In genomic region chr19:7871530-7872305, GRCh38 we compare ENCODE assay signal across 8 cellular contexts. TPM values are rescaled to one million over a fixed set of nuclear protein-coding genes. Genes with fewer than 3 reads are reported as not detected.
A peak's percentile ranks its signal among the peaks of the same experiment; 100 is the strongest.
DNase-seq lines count a peak whose midpoint lies in the region; ATAC-seq and TF ChIP-seq lines count a peak whose summit lies in the region.

No MANE protein-coding gene starts in this region.

- H3K27me3 Mint-ChIP-seq in CD14-positive monocyte (ENCODE audit: low read depth in 3 of 3), result peaks cover 66 to 81% (median 73%) of the 10 kb centered on the region in 3 donors
- H3K27me3 Mint-ChIP-seq in activated T-helper 17 cell treated with anti-CD3 and anti-CD28 coated beads, Interleukin-2, amount 50 U/mL, for 72 hours, result peaks cover 14% of the 10 kb centered on the region
- H3K27me3 Mint-ChIP-seq in nephron progenitor cell (ENCODE audit: low read depth, poor library complexity), result peaks cover 63% of the 10 kb centered on the region

- peaks cover 0 to 8% of the 10 kb centered on the region in 2 donors for H3K36me3 Mint-ChIP-seq in CD14-positive monocyte
- no peaks in the 10 kb centered on the region for H3K36me3 Mint-ChIP-seq in activated T-helper 17 cell treated with anti-CD3 and anti-CD28 coated beads, Interleukin-2, amount 50 U/mL, for 72 hours (ENCODE audit: low read depth)
- no peaks in the 10 kb centered on the region for H3K36me3 Mint-ChIP-seq in nephron progenitor cell (ENCODE audit: low read depth)

- H3K27ac ChIP-seq in RWPE2 (ENCODE audit: poor library complexity, severe bottlenecking), result peak overlapping the region; percentile 58

- peak overlapping the region; percentile 16 for H3K4me3 ChIP-seq in RWPE2 (ENCODE audit: severe bottlenecking)
- H3K4me3 ChIP-seq in fibroblast of mammary gland (ENCODE audit: control insufficient read depth, low read depth, low read length), result peak overlapping the region; percentile 36

- H3K9me3 ChIP-seq in RWPE2 (ENCODE audit: severe bottlenecking), result no peaks in the 10 kb centered on the region

- no peaks in the 10 kb centered on the region for H3K36me3 ChIP-seq in RWPE2 (ENCODE audit: low read depth)

- H3K27me3 ChIP-seq in RWPE2 (ENCODE audit: insufficient read depth, poor library complexity, severe bottlenecking), result peaks cover 6% of the 10 kb centered on the region

- H3K4me1 Mint-ChIP-seq in CD14-positive monocyte (peaks cover 28% of the 10 kb centered on the region), nephron progenitor cell (peaks cover 22% of the 10 kb centered on the region)
- H3K4me1 Mint-ChIP-seq in activated T-helper 17 cell treated with anti-CD3 and anti-CD28 coated beads, Interleukin-2, amount 50 U/mL, for 72 hours, result peaks cover 10% of the 10 kb centered on the region

- H3K9me3 Mint-ChIP-seq in CD14-positive monocyte (peaks cover 3 to 44% (median 13%) of the 10 kb centered on the region in 7 donors), nephron progenitor cell (no peaks in the 10 kb centered on the region)
- no peaks in the 10 kb centered on the region for H3K9me3 Mint-ChIP-seq in activated T-helper 17 cell treated with anti-CD3 and anti-CD28 coated beads, Interleukin-2, amount 50 U/mL, for 72 hours

- peak overlapping the region in 6 of 7 donors; percentile 26 to 85 (median 68) for H3K27ac Mint-ChIP-seq in CD14-positive monocyte
- no peak overlapping the region for H3K27ac Mint-ChIP-seq in activated T-helper 17 cell treated with anti-CD3 and anti-CD28 coated beads, Interleukin-2, amount 50 U/mL, for 72 hours
- H3K27ac Mint-ChIP-seq in nephron progenitor cell, result peak overlapping the region; percentile 99

- TF ChIP-seq CTCF in CD14-positive monocyte (IDR thresholded peaks at IDR 0.05) (no peak), RWPE2 (IDR thresholded peaks at IDR 0.05; ENCODE audit: poor library complexity, severe bottlenecking) (no peak), fibroblast of mammary gland (conservative IDR thresholded peaks at IDR 0.05; ENCODE audit: control insufficient read depth, insufficient read depth, low read depth, low read length) (no peak), nephron progenitor cell (IDR thresholded peaks at IDR 0.05) (no peak)

- intact Hi-C loops in CD14-positive monocyte (cut with micrococcal nuclease), result loop anchor here in 1 of 2 donors (5.0 kb wide), 1 partner anchor 51 kb away; the partner anchor contains the start of gene SNAPC2

- peak; percentile 28 for ATAC-seq in RWPE2 (ENCODE audit: low read depth)
- no peak for ATAC-seq in activated T-helper 17 cell treated with anti-CD3 and anti-CD28 coated beads, Interleukin-2, amount 50 U/mL, for 72 hours (replicated peaks)

- peaks cover 3% of the 10 kb centered on the region for H3K4me1 ChIP-seq in RWPE2 (ENCODE audit: insufficient read depth, poor library complexity, severe bottlenecking)

- H3K4me3 Mint-ChIP-seq in CD14-positive monocyte (peak overlapping the region; percentile 69 to 88), nephron progenitor cell (peak overlapping the region; percentile 77)
- peak overlapping the region; percentile 41 for H3K4me3 Mint-ChIP-seq in activated T-helper 17 cell treated with anti-CD3 and anti-CD28 coated beads, Interleukin-2, amount 50 U/mL, for 72 hours

- peak; percentile 62 for DNase-seq in CD14-positive monocyte (ENCODE audit: low spot score)
- DNase-seq in HUDEP-2 (lab: John Stamatoyannopoulos, UW; ENCODE audit: unreplicated experiment in 76 of 76), result peak; percentile 82 to 100 (median 99)
- peak; percentile 99 for DNase-seq in RWPE2 (ENCODE audit: low spot score)
- DNase-seq in fibroblast of mammary gland (ENCODE audit: low read depth), result peak; percentile 90
- DNase-seq in nephron progenitor cell, result peak; percentile 100
- peak; percentile 72 for DNase-seq in stimulated activated naive CD4-positive, alpha-beta T cell treated with Interleukin-2 at 50 U/mL for 16 hours (lab: John Stamatoyannopoulos, UW)
- no peak for DNase-seq in KG1 (lab: John Stamatoyannopoulos, UW)

RNA-seq across cellular contexts. Expression of gene PRR36, which starts 2.5 kb away (rescaled TPM):
- not detected for polyA plus RNA-seq in CD14-positive monocyte
- total RNA-seq in activated T-helper 17 cell treated with anti-CD3 and anti-CD28 coated beads, Interleukin-2, amount 50 U/mL, for 72 hours, result under 1 TPM; 0.19 to 0.21 TPM

RNA-seq across cellular contexts. Expression of gene LRRC8E, which starts 16.6 kb away (rescaled TPM):
- polyA plus RNA-seq in CD14-positive monocyte, result not detected
- total RNA-seq in activated T-helper 17 cell treated with anti-CD3 and anti-CD28 coated beads, Interleukin-2, amount 50 U/mL, for 72 hours, result not detected

RNA-seq across cellular contexts. Expression of gene MAP2K7, which starts 32.0 kb away (rescaled TPM):
- polyA plus RNA-seq in CD14-positive monocyte, result 1 to 10 TPM in 1 of 2 donors, under 1 TPM in 1; 0.92 to 1.5 TPM
- 10 to 100 TPM; 39.0 to 46.3 TPM for total RNA-seq in activated T-helper 17 cell treated with anti-CD3 and anti-CD28 coated beads, Interleukin-2, amount 50 U/mL, for 72 hours

RNA-seq across cellular contexts. Expression of gene EVI5L, which starts 41.7 kb away (rescaled TPM):
- 1 to 10 TPM in 1 of 2 donors, under 1 TPM in 1; 0.76 to 1.3 TPM for polyA plus RNA-seq in CD14-positive monocyte
- 1 to 10 TPM; 3.6 to 4.5 TPM for total RNA-seq in activated T-helper 17 cell treated with anti-CD3 and anti-CD28 coated beads, Interleukin-2, amount 50 U/mL, for 72 hours

RNA-seq across cellular contexts. Expression of gene TGFBR3L, which starts 42.9 kb away (rescaled TPM):
- not detected for polyA plus RNA-seq in CD14-positive monocyte
- total RNA-seq in activated T-helper 17 cell treated with anti-CD3 and anti-CD28 coated beads, Interleukin-2, amount 50 U/mL, for 72 hours, result 1 to 10 TPM; 3.7 to 7.6 TPM
